Comparison of ENCODE assay signal across 1 cellular context in the genomic region with DNA sequence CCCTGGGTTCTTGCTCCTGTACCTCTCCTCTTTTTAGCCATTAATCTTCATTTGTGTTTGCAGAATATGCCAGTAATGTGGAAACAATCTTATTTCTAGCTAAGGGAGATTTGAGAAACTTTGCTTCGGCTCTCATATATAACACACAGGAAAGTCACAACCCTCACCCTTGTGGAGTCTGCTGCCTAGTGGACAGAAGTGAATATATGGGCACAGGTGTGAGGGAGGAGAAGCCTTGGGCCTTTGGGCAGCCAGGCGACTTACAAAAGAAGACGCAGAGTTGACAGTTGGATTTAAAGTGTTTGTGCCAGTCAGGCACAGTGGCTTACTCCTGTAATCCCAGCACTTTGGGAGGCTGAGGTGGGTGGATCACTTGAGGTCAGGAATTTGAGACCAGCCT.
TF ChIP-seq lines count a peak whose summit lies in the region.

No MANE protein-coding gene starts in this region.

TF ChIP-seq in H1, 55 proteins besides CTCF, POLR2A, EP300 and RAD21 (continued from another document):
- TF ChIP-seq, protein P1, sequence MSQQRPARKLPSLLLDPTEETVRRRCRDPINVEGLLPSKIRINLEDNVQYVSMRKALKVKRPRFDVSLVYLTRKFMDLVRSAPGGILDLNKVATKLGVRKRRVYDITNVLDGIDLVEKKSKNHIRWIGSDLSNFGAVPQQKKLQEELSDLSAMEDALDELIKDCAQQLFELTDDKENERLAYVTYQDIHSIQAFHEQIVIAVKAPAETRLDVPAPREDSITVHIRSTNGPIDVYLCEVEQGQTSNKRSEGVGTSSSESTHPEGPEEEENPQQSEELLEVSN (IDR thresholded peaks at IDR 0.05) = no peak
